In genomic region chr18:11181629-11182028, GRCh38 we compare ENCODE assay signal across 1 cellular context. TPM values are rescaled to one million over a fixed set of nuclear protein-coding genes. Genes with fewer than 3 reads are reported as not detected.
"Had no signal": no experiment of that assay in that cellular context is flagged by ENCODE, and none has a peak within 500 bp of the region (broad histone marks: within the 10 kb centered on the region; RNA-seq: fewer than 3 reads in every experiment).

No MANE protein-coding gene starts in this region.

RNA-seq across cellular contexts. Expression of gene PIEZO2, which starts 32.3 kb away (rescaled TPM):
- total RNA-seq: G401 had no signal
